ENCODE assay signal across 28 cellular contexts in the genomic region with DNA sequence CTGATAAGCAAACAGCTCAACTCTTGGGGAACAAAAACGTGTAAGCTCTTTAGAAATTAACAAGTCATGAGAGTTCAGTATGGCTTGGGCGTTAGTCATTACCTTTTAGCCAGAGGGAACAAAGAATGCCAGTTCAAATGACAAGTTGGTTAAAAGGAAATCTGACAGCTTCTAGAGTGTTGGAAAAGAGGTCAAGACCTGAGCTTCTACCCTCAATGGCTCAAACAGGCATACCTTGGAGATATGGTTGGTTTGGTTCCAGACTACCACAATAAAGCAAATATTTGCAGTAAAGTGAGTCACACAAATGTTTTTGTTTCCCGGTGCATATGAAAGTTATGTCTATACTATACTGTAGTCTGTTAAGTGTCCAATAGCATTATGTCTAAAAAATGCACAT.
A peak's percentile ranks its signal among the peaks of the same experiment; 100 is the strongest.
DNase-seq lines count a peak whose midpoint lies in the region; ATAC-seq, FAIRE-seq and TF ChIP-seq lines count a peak whose summit lies in the region.
"Had no signal": no experiment of that assay in that cellular context is flagged by ENCODE, and none has a peak within 500 bp of the region (broad histone marks: within the 10 kb centered on the region; RNA-seq: fewer than 3 reads in every experiment).

No MANE protein-coding gene starts in this region.

- no peaks in the 10 kb centered on the region for H3K27me3 ChIP-seq in HepG2 (ENCODE audit: control insufficient read depth in 1 of 2, insufficient read depth in 2 of 2, low read length in 2 of 2)
- H3K27me3 ChIP-seq: BE2C had no signal

- no peak overlapping the region for H3K4me2 ChIP-seq in HepG2 (ENCODE audit: low read depth, low read length)

- no peaks in the 10 kb centered on the region for H4K20me1 ChIP-seq in HepG2 (ENCODE audit: insufficient read depth, low read length)

- H3K9ac ChIP-seq in HepG2 (ENCODE audit: insufficient read depth, low read depth, low read length) = no peak overlapping the region

- CTCF ChIA-PET in HepG2 (lab: Yijun Ruan, JAX; ENCODE audit: low intra/inter-chr PET ratio, low total read pairs) = no interaction called here

- TF ChIP-seq CTCF in LNCaP clone FGC (IDR thresholded peaks at IDR 0.05; ENCODE audit: control insufficient read depth, extremely low read depth, insufficient read depth) = no peak
- no peak for TF ChIP-seq CTCF in HepG2 (CRISPR knock-in tag; IDR thresholded peaks at IDR 0.05)

- H3K4me1 ChIP-seq in HepG2 (ENCODE audit: insufficient read depth, low read length) = peaks cover 16% of the 10 kb centered on the region
- H3K4me1 ChIP-seq: BE2C, left ventricle myocardium inferior, tibial artery had no signal

- TF ChIP-seq RAD21 in HepG2 (CRISPR knock-in tag; IDR thresholded peaks at IDR 0.05) = no peak

- WGBS in HepG2 (ENCODE audit: low lambda C conversion rate) = 4% methylated on average over 3 of the region's 3 CpGs

- intact Hi-C loops in HepG2 (cut with micrococcal nuclease; ENCODE audit: unreplicated experiment) = loop anchor here (5.0 kb wide), 1 partner anchor 223 kb away; no protein-coding TSS in a partner anchor

- H3K27ac ChIP-seq in HepG2 (ENCODE audit: extremely low read length, insufficient read depth, low read length) = no peak overlapping the region
- H3K27ac ChIP-seq in caudate nucleus (ENCODE audit: low read depth, low read length) = no peak overlapping the region
- H3K27ac ChIP-seq: coronary artery, esophagus squamous epithelium, left ventricle myocardium inferior, tibial artery had no signal

- DNase-seq in A172 (ENCODE audit: low spot score) (peak; percentile 1), LNCaP clone FGC (ENCODE audit: low read depth) (peak; percentile 52), astrocyte of the hippocampus (ENCODE audit: low read depth, low spot score) (peak; percentile 60), HepG2 (ENCODE audit: low spot score) (peak; percentile 9), RCC 7860 (ENCODE audit: low spot score) (no peak), NCI-H345 treated with DMSO at 0.1 percent for 48 hours (lab: John Stamatoyannopoulos, UW; ENCODE audit: unreplicated experiment) (no peak), caudate nucleus (lab: John Stamatoyannopoulos, UW) (no peak)
- DNase-seq: activated CD4-positive, alpha-beta T cell treated with anti-CD3 and anti-CD28 coated beads, Interleukin-2, amount 50 U/mL, for 1 hour; activated naive CD4-positive, alpha-beta T cell treated with Interleukin-2 at 50 U/mL for 16 hours; activated T-cell treated with anti-CD3 and anti-CD28 coated beads, Interleukin-2, amount 50 U/mL, for 48 hours; BE2C; DMS79; effector memory CD8-positive, alpha-beta T cell; esophagus squamous epithelium; foreskin melanocyte; H7; left ventricle myocardium inferior; NCI-H1105 treated with DMSO at 0.1 percent for 48 hours; NCI-H2029 treated with DMSO at 0.1 percent for 48 hours; retina; SHP77; small intestine; SW 1271; T1000; tibial artery had no signal

- no peak for FAIRE-seq in HepG2 (lab: Jason Lieb, UNC)
- FAIRE-seq in RCC 7860 (lab: Jason Lieb, UNC) = no peak
- FAIRE-seq: small intestine had no signal

- no peaks in the 10 kb centered on the region for H3K79me2 ChIP-seq in HepG2 (ENCODE audit: insufficient read depth, low read length)

- TF ChIP-seq POLR2A in HepG2 (IDR thresholded peaks at IDR 0.05; ENCODE audit: insufficient read depth in 1 of 2, low read depth in 2 of 2, low read length in 2 of 2) = no peak

- TF ChIP-seq EP300 in HepG2 (IDR thresholded peaks at IDR 0.05; ENCODE audit: low read depth in 2 of 2, low read length in 2 of 2) (no peak), HepG2 (CRISPR knock-in tag; IDR thresholded peaks at IDR 0.05; ENCODE audit: borderline replicate concordance) (no peak)

- H2AFZ ChIP-seq in HepG2 (ENCODE audit: low read length) = no peak overlapping the region

- ATAC-seq in HepG2 = no peak
- no peak for ATAC-seq in HG03108 (IDR thresholded peaks at IDR 0.05; ENCODE audit: unreplicated experiment)
- ATAC-seq: effector memory CD8-positive, alpha-beta T cell; WTC11 had no signal

- H3K4me3 ChIP-seq in LNCaP clone FGC (ENCODE audit: low read depth, low read length) (no peak overlapping the region), HepG2 (replicated peaks in 1 of 3; ENCODE audit: insufficient read depth in 1 of 3, low read depth in 2 of 3, low read length in 3 of 3) (no peak overlapping the region)
- H3K4me3 ChIP-seq: coronary artery, esophagus squamous epithelium, left ventricle myocardium inferior, tibial artery had no signal

- no peaks in the 10 kb centered on the region for H3K9me3 ChIP-seq in HepG2 (ENCODE audit: low read length)
- H3K9me3 ChIP-seq: BE2C had no signal

- no TSS peak for BruUV-seq in HepG2 (replicated peaks; lab: Mats Ljungman, UMichigan)

- POLR2A ChIA-PET in HepG2 (lab: Yijun Ruan, JAX) = no interaction called here

- in situ Hi-C loops in HepG2 (cut with HindIII; ENCODE audit: extremely low pct_ligation_motif_present, low pct_unique_long_range_greater_than_20kb) = no loop called here

- no peaks in the 10 kb centered on the region for H3K36me3 ChIP-seq in HepG2 (replicated peaks in 1 of 2; ENCODE audit: control insufficient read depth in 1 of 2, insufficient read depth in 2 of 2, low read length in 2 of 2)
- H3K36me3 ChIP-seq: BE2C, esophagus squamous epithelium, left ventricle myocardium inferior, tibial artery had no signal

TF ChIP-seq in HepG2, 621 proteins besides CTCF, POLR2A, EP300 and RAD21:
- TF ChIP-seq NFRKB (IDR thresholded peaks at IDR 0.05) (no peak), ZFY (CRISPR knock-in tag; IDR thresholded peaks at IDR 0.05) (no peak), TERF1 (CRISPR knock-in tag; IDR thresholded peaks at IDR 0.05) (no peak), NKX3-1 (CRISPR knock-in tag; IDR thresholded peaks at IDR 0.05) (no peak), CHD4 (IDR thresholded peaks at IDR 0.05; ENCODE audit: borderline replicate concordance, low read length) (no peak), KLF13 (CRISPR knock-in tag; IDR thresholded peaks at IDR 0.05) (no peak), ZNF17 (CRISPR knock-in tag; IDR thresholded peaks at IDR 0.05) (no peak), ELK4 (CRISPR knock-in tag; IDR thresholded peaks at IDR 0.05; ENCODE audit: borderline replicate concordance) (no peak), SNRNP70 (IDR thresholded peaks at IDR 0.05; ENCODE audit: low read depth, low read length) (no peak), FOXM1 (CRISPR knock-in tag; IDR thresholded peaks at IDR 0.05) (no peak), CREBL2 (CRISPR knock-in tag; IDR thresholded peaks at IDR 0.05; ENCODE audit: borderline replicate concordance) (no peak)
- TF ChIP-seq, protein P1, sequence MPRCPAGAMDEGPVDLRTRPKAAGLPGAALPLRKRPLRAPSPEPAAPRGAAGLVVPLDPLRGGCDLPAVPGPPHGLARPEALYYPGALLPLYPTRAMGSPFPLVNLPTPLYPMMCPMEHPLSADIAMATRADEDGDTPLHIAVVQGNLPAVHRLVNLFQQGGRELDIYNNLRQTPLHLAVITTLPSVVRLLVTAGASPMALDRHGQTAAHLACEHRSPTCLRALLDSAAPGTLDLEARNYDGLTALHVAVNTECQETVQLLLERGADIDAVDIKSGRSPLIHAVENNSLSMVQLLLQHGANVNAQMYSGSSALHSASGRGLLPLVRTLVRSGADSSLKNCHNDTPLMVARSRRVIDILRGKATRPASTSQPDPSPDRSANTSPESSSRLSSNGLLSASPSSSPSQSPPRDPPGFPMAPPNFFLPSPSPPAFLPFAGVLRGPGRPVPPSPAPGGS (CRISPR knock-in tag; IDR thresholded peaks at IDR 0.05) = no peak

Comparison
In these comparisons a context has a peak if more than half of its experiments do, and no peak if none do; other contexts are left out.
1. DNase-seq: peak in A172 (single experiment), LNCaP clone FGC (single experiment), astrocyte of the hippocampus (single experiment) and HepG2 (single experiment); none in RCC 7860 (single experiment), NCI-H345 treated with DMSO at 0.1 percent for 48 hours (single experiment) and caudate nucleus (0 of 61).